Comparison of ENCODE assay signal across 1 cellular context in the genomic region with DNA sequence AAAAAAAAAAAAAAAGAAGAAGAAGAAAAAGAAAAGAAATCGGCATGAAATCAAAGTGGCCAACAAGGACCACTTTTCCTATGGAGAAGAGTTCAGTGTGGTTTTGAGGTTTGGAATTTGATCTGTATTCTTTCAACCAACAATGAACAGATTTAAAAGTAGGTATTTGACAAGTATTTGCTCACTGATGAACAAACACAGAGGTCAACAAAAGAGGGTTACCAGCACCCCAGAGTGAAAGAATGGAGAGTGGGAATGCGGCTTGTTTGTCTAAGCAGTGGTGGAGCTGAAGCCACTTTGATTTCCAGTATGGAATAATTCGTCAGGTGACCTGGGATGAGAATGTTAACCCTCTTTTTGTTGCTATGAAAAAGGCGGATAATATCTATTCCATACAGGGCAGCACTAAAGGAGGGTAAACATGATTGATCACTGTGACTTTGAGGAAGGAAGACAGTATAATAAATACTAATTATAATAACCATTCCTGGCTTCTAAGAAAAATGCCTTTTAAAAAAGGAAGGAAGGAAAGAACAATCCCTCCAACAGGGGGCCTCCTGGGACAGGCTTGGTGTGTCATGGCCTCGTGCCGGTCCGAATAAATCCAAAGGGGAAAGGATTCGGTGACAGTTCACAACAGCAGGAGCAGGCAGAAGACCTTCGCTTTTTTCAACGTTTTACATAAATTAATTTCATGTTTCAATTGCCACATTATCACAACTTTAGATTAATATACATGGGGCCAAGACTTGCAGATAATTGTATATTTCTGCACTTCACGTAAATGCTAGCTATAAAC.
A peak's percentile ranks its signal among the peaks of the same experiment; 100 is the strongest.
TF ChIP-seq lines count a peak whose summit lies in the region.

No MANE protein-coding gene starts in this region.

TF ChIP-seq in HepG2, 621 proteins besides CTCF, POLR2A, EP300 and RAD21 (continues in another document):
- TF ChIP-seq ZFP90 (CRISPR knock-in tag; IDR thresholded peaks at IDR 0.05; ENCODE audit: borderline replicate concordance) (no peak), ZBTB7B (CRISPR knock-in tag; IDR thresholded peaks at IDR 0.05) (peak; percentile 35; the same call in 1 of the 2 replicates), SMAD3 (CRISPR knock-in tag; IDR thresholded peaks at IDR 0.05) (0 out of 2 replicates have a peak, but pooled peaks have one; percentile 25), ZNF670 (CRISPR knock-in tag; IDR thresholded peaks at IDR 0.05; ENCODE audit: borderline replicate concordance) (0 out of 2 replicates have a peak, but pooled peaks have one; percentile 31), AGO1 (IDR thresholded peaks at IDR 0.05; ENCODE audit: low read depth, low read length, poor library complexity, severe bottlenecking) (no peak), SOX6 (IDR thresholded peaks at IDR 0.05) (no peak), SOX6 (CRISPR knock-in tag; IDR thresholded peaks at IDR 0.05) (peak; percentile 97), SIX4 (CRISPR knock-in tag; IDR thresholded peaks at IDR 0.05) (peak; percentile 83; the same call in 1 of the 2 replicates), KAT2B (IDR thresholded peaks at IDR 0.05; ENCODE audit: borderline replicate concordance, low read depth, low read length) (no peak), SRSF4 (IDR thresholded peaks at IDR 0.05; ENCODE audit: low read depth, low read length, poor library complexity, severe bottlenecking) (no peak), SIX1 (CRISPR knock-in tag; IDR thresholded peaks at IDR 0.05; ENCODE audit: borderline replicate concordance) (peak; percentile 69), FOXP1 (IDR thresholded peaks at IDR 0.05) (no peak), FOXP1 (CRISPR knock-in tag; IDR thresholded peaks at IDR 0.05) (peak; percentile 70; the same call in 1 of the 2 replicates), ZBTB8A (CRISPR knock-in tag; IDR thresholded peaks at IDR 0.05; ENCODE audit: borderline replicate concordance, low read depth) (no peak), ZZZ3 (CRISPR knock-in tag; IDR thresholded peaks at IDR 0.05; ENCODE audit: borderline replicate concordance) (no peak), PITX1 (CRISPR knock-in tag; IDR thresholded peaks at IDR 0.05) (peak; percentile 54; the same call in 1 of the 2 replicates), ZNF337 (CRISPR knock-in tag; IDR thresholded peaks at IDR 0.05; ENCODE audit: borderline replicate concordance, low read depth) (no peak), KLF11 (CRISPR knock-in tag; IDR thresholded peaks at IDR 0.05) (no peak), PHF5A (CRISPR knock-in tag; IDR thresholded peaks at IDR 0.05; ENCODE audit: low read depth, unreplicated experiment) (peak; percentile 41), SNAI1 (CRISPR knock-in tag; IDR thresholded peaks at IDR 0.05; ENCODE audit: borderline replicate concordance) (no peak), NAIF1 (CRISPR knock-in tag; IDR thresholded peaks at IDR 0.05; ENCODE audit: borderline replicate concordance) (no peak), ZSCAN20 (CRISPR knock-in tag; IDR thresholded peaks at IDR 0.05; ENCODE audit: borderline replicate concordance) (peak; percentile 94), CEBPG (CRISPR knock-in tag; IDR thresholded peaks at IDR 0.05) (peak; percentile 53; the same call in 1 of the 2 replicates), GATAD2A (CRISPR knock-in tag; IDR thresholded peaks at IDR 0.05) (peak; percentile 81), ZNF296 (CRISPR knock-in tag; conservative IDR thresholded peaks at IDR 0.05) (no peak), HHEX (CRISPR knock-in tag; IDR thresholded peaks at IDR 0.05) (peak; percentile 92), THAP11 (CRISPR knock-in tag; IDR thresholded peaks at IDR 0.05) (0 out of 2 replicates have a peak, but pooled peaks have one; percentile 18)
- TF ChIP-seq, protein P1, sequence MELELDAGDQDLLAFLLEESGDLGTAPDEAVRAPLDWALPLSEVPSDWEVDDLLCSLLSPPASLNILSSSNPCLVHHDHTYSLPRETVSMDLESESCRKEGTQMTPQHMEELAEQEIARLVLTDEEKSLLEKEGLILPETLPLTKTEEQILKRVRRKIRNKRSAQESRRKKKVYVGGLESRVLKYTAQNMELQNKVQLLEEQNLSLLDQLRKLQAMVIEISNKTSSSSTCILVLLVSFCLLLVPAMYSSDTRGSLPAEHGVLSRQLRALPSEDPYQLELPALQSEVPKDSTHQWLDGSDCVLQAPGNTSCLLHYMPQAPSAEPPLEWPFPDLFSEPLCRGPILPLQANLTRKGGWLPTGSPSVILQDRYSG (CRISPR knock-in tag; IDR thresholded peaks at IDR 0.05): no peak
- TF ChIP-seq, protein P2, sequence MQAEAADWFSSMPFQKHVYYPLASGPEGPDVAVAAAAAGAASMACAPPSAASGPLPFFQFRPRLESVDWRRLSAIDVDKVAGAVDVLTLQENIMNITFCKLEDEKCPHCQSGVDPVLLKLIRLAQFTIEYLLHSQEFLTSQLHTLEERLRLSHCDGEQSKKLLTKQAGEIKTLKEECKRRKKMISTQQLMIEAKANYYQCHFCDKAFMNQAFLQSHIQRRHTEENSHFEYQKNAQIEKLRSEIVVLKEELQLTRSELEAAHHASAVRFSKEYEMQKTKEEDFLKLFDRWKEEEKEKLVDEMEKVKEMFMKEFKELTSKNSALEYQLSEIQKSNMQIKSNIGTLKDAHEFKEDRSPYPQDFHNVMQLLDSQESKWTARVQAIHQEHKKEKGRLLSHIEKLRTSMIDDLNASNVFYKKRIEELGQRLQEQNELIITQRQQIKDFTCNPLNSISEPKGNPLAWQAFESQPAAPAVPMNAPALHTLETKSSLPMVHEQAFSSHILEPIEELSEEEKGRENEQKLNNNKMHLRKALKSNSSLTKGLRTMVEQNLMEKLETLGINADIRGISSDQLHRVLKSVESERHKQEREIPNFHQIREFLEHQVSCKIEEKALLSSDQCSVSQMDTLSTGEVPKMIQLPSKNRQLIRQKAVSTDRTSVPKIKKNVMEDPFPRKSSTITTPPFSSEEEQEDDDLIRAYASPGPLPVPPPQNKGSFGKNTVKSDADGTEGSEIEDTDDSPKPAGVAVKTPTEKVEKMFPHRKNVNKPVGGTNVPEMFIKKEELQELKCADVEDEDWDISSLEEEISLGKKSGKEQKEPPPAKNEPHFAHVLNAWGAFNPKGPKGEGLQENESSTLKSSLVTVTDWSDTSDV (CRISPR knock-in tag; IDR thresholded peaks at IDR 0.05): no peak
- TF ChIP-seq, protein P3, sequence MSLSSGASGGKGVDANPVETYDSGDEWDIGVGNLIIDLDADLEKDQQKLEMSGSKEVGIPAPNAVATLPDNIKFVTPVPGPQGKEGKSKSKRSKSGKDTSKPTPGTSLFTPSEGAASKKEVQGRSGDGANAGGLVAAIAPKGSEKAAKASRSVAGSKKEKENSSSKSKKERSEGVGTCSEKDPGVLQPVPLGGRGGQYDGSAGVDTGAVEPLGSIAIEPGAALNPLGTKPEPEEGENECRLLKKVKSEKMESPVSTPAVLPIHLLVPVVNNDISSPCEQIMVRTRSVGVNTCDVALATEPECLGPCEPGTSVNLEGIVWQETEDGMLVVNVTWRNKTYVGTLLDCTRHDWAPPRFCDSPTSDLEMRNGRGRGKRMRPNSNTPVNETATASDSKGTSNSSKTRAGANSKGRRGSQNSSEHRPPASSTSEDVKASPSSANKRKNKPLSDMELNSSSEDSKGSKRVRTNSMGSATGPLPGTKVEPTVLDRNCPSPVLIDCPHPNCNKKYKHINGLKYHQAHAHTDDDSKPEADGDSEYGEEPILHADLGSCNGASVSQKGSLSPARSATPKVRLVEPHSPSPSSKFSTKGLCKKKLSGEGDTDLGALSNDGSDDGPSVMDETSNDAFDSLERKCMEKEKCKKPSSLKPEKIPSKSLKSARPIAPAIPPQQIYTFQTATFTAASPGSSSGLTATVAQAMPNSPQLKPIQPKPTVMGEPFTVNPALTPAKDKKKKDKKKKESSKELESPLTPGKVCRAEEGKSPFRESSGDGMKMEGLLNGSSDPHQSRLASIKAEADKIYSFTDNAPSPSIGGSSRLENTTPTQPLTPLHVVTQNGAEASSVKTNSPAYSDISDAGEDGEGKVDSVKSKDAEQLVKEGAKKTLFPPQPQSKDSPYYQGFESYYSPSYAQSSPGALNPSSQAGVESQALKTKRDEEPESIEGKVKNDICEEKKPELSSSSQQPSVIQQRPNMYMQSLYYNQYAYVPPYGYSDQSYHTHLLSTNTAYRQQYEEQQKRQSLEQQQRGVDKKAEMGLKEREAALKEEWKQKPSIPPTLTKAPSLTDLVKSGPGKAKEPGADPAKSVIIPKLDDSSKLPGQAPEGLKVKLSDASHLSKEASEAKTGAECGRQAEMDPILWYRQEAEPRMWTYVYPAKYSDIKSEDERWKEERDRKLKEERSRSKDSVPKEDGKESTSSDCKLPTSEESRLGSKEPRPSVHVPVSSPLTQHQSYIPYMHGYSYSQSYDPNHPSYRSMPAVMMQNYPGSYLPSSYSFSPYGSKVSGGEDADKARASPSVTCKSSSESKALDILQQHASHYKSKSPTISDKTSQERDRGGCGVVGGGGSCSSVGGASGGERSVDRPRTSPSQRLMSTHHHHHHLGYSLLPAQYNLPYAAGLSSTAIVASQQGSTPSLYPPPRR (CRISPR knock-in tag; IDR thresholded peaks at IDR 0.05; ENCODE audit: borderline replicate concordance): peak; percentile 76
- TF ChIP-seq, protein P4, sequence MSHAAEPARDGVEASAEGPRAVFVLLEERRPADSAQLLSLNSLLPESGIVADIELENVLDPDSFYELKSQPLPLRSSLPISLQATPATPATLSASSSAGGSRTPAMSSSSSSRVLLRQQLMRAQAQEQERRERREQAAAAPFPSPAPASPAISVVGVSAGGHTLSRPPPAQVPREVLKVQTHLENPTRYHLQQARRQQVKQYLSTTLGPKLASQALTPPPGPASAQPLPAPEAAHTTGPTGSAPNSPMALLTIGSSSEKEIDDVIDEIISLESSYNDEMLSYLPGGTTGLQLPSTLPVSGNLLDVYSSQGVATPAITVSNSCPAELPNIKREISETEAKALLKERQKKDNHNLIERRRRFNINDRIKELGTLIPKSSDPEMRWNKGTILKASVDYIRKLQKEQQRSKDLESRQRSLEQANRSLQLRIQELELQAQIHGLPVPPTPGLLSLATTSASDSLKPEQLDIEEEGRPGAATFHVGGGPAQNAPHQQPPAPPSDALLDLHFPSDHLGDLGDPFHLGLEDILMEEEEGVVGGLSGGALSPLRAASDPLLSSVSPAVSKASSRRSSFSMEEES (CRISPR knock-in tag; IDR thresholded peaks at IDR 0.05): 0 out of 2 replicates have a peak, but pooled peaks have one; percentile 27
- TF ChIP-seq, protein P5, sequence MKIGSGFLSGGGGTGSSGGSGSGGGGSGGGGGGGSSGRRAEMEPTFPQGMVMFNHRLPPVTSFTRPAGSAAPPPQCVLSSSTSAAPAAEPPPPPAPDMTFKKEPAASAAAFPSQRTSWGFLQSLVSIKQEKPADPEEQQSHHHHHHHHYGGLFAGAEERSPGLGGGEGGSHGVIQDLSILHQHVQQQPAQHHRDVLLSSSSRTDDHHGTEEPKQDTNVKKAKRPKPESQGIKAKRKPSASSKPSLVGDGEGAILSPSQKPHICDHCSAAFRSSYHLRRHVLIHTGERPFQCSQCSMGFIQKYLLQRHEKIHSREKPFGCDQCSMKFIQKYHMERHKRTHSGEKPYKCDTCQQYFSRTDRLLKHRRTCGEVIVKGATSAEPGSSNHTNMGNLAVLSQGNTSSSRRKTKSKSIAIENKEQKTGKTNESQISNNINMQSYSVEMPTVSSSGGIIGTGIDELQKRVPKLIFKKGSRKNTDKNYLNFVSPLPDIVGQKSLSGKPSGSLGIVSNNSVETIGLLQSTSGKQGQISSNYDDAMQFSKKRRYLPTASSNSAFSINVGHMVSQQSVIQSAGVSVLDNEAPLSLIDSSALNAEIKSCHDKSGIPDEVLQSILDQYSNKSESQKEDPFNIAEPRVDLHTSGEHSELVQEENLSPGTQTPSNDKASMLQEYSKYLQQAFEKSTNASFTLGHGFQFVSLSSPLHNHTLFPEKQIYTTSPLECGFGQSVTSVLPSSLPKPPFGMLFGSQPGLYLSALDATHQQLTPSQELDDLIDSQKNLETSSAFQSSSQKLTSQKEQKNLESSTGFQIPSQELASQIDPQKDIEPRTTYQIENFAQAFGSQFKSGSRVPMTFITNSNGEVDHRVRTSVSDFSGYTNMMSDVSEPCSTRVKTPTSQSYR (CRISPR knock-in tag; IDR thresholded peaks at IDR 0.05; ENCODE audit: borderline replicate concordance): peak; percentile 30; the same call in 1 of the 2 replicates
- TF ChIP-seq, protein P6, sequence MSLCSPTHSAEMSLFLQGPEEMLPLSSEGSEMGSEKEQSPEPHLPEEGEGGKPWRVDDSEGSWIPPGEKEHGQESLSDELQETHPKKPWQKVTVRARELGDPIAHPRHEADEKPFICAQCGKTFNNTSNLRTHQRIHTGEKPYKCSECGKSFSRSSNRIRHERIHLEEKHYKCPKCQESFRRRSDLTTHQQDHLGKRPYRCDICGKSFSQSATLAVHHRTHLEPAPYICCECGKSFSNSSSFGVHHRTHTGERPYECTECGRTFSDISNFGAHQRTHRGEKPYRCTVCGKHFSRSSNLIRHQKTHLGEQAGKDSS (CRISPR knock-in tag; IDR thresholded peaks at IDR 0.05; ENCODE audit: borderline replicate concordance, low read depth): no peak
- TF ChIP-seq, protein P7, sequence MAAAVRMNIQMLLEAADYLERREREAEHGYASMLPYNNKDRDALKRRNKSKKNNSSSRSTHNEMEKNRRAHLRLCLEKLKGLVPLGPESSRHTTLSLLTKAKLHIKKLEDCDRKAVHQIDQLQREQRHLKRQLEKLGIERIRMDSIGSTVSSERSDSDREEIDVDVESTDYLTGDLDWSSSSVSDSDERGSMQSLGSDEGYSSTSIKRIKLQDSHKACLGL (CRISPR knock-in tag; IDR thresholded peaks at IDR 0.05): no peak
- TF ChIP-seq, protein P8, sequence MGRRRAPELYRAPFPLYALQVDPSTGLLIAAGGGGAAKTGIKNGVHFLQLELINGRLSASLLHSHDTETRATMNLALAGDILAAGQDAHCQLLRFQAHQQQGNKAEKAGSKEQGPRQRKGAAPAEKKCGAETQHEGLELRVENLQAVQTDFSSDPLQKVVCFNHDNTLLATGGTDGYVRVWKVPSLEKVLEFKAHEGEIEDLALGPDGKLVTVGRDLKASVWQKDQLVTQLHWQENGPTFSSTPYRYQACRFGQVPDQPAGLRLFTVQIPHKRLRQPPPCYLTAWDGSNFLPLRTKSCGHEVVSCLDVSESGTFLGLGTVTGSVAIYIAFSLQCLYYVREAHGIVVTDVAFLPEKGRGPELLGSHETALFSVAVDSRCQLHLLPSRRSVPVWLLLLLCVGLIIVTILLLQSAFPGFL (CRISPR knock-in tag; IDR thresholded peaks at IDR 0.05): no peak
- TF ChIP-seq, protein P9, sequence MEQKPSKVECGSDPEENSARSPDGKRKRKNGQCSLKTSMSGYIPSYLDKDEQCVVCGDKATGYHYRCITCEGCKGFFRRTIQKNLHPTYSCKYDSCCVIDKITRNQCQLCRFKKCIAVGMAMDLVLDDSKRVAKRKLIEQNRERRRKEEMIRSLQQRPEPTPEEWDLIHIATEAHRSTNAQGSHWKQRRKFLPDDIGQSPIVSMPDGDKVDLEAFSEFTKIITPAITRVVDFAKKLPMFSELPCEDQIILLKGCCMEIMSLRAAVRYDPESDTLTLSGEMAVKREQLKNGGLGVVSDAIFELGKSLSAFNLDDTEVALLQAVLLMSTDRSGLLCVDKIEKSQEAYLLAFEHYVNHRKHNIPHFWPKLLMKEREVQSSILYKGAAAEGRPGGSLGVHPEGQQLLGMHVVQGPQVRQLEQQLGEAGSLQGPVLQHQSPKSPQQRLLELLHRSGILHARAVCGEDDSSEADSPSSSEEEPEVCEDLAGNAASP (CRISPR knock-in tag; IDR thresholded peaks at IDR 0.05; ENCODE audit: borderline replicate concordance): 0 out of 2 replicates have a peak, but pooled peaks have one; percentile 37
